Comparison of ENCODE assay signal across 9 cellular contexts in genomic region chr4:85778809-85779124, GRCh38.
DNase-seq lines count a peak whose midpoint lies in the region; ATAC-seq and TF ChIP-seq lines count a peak whose summit lies in the region.
"Had no signal": no experiment of that assay in that cellular context is flagged by ENCODE, and none has a peak within 500 bp of the region (broad histone marks: within the 10 kb centered on the region; RNA-seq: fewer than 3 reads in every experiment).

No MANE protein-coding gene starts in this region.

- H3K4me3 ChIP-seq in coronary artery (peak overlapping the region; percentile 62), rectal smooth muscle tissue (ENCODE audit: low read length) (peak overlapping the region; percentile 49)

- peaks cover 16% of the 10 kb centered on the region for H3K4me1 ChIP-seq in rectal smooth muscle tissue (ENCODE audit: control insufficient read depth, insufficient read depth, low read length)

- DNase-seq in coronary artery (ENCODE audit: low spot score) (no peak), NCI-H510A (lab: John Stamatoyannopoulos, UW) (no peak), NCI-H82 treated with DMSO at 0.1 percent for 48 hours (lab: John Stamatoyannopoulos, UW; ENCODE audit: unreplicated experiment) (no peak), HT-29 (ENCODE audit: low spot score) (no peak)
- no peak for DNase-seq in activated CD4-positive, alpha-beta T cell treated with anti-CD3 and anti-CD28 coated beads, Interleukin-2, amount 50 U/mL, for 48 hours

- H3K36me3 ChIP-seq in rectal smooth muscle tissue (ENCODE audit: control insufficient read depth, insufficient read depth, low read length) = no peaks in the 10 kb centered on the region

- H3K27me3 ChIP-seq in rectal smooth muscle tissue (ENCODE audit: control insufficient read depth, insufficient read depth, low read length) = no peaks in the 10 kb centered on the region

- H3K27ac ChIP-seq in coronary artery (peak overlapping the region; percentile 31 to 76), rectal smooth muscle tissue (ENCODE audit: low read depth, low read length) (peak overlapping the region; percentile 77)
- H3K27ac ChIP-seq: KMS-11 had no signal

- no peak for TF ChIP-seq CTCF in coronary artery (IDR thresholded peaks at IDR 0.05)

- no peak overlapping the region for H3K9ac ChIP-seq in rectal smooth muscle tissue (ENCODE audit: low read length)
- H3K9ac ChIP-seq: KMS-11 had no signal

- ATAC-seq in GM19043 (IDR thresholded peaks at IDR 0.05; ENCODE audit: low read depth, unreplicated experiment) (peak; percentile 68), HG03103 (IDR thresholded peaks at IDR 0.05; ENCODE audit: low read depth, unreplicated experiment) (peak; percentile 71)
